1 cellular context compared by ENCODE assay signal in the genomic region with DNA sequence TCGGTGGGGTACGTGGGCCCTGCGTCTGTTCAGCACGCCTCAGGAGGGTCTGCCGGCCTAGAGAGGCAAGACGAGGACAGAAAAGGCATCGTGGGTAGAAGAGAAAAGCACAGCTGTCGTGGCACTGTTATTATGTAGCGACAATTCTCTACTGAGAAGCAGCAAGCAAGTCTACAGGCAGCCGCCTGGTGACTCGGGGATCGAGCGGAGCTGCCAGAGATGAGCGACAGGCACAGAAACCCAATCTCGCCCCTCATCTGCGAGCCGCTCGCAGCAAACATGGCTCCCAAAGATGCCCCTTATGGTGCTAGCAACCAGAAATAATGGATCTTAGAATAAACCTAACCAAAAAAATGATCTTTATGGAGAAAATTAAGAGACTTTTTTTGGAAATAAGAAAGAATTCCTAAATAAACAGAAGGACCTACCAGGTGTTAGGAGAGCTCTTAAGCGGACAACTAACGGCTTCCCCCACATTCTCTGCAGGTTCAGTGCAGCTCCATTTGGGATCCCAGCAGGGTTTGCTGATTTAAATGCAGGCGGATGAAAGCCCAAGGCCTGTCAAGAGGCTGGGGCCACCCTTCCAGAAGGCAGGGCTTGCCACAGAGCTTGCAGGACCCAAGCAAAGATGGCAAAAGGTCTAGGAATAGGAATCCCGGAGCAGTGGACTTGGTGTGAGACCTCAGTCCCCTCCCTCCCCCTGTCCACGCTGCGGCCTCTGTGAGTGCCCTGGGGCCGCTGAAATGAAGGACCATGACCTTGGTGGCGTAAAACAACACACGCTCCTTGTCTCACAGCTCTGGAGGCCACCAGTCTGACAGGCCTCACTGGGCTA.
TF ChIP-seq lines count a peak whose summit lies in the region.

No MANE protein-coding gene starts in this region.

TF ChIP-seq in WTC11, 78 proteins besides CTCF, POLR2A, EP300 and RAD21 (continued from another document):
- TF ChIP-seq SOX15 (CRISPR knock-in tag; IDR thresholded peaks at IDR 0.05), result no peak
- TF ChIP-seq, protein P1, sequence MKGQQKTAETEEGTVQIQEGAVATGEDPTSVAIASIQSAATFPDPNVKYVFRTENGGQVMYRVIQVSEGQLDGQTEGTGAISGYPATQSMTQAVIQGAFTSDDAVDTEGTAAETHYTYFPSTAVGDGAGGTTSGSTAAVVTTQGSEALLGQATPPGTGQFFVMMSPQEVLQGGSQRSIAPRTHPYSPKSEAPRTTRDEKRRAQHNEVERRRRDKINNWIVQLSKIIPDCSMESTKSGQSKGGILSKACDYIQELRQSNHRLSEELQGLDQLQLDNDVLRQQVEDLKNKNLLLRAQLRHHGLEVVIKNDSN (CRISPR knock-in tag; IDR thresholded peaks at IDR 0.05), result no peak
- TF ChIP-seq ZBTB21 (CRISPR knock-in tag; IDR thresholded peaks at IDR 0.05; ENCODE audit: borderline replicate concordance), result no peak
- TF ChIP-seq TP53 (CRISPR knock-in tag; IDR thresholded peaks at IDR 0.05), result no peak
